Comparison of ENCODE assay signal across 13 cellular contexts in the genomic region with DNA sequence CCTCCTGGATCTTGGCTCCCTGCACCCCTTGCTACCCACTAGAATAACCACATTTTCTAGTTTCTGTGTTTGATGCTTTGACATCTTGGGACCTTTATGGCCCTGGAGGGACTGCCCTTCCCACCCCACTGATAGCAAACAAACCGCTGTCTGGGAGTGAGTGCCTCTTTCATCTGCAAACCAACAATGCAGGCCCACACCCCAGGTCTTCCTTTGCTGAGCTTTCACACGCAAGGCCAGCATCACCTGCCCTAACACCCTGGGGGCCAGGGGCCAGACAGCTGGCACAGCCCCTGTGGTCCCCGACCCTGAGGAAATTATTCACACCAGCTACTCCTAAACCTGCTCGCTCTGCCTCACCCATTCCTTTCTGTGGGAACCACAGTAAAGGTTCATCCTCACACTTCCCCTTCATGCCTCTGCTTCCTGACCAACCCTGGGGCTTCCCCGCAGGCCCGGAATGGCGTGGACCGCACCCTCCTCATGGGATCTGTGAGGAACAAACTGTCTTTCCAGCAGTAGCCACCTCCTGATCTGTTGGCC. TPM values are rescaled to one million over a fixed set of nuclear protein-coding genes. Genes with fewer than 3 reads are reported as not detected.
DNase-seq lines count a peak whose midpoint lies in the region; ATAC-seq and TF ChIP-seq lines count a peak whose summit lies in the region.
"Had no signal": no experiment of that assay in that cellular context is flagged by ENCODE, and none has a peak within 500 bp of the region (broad histone marks: within the 10 kb centered on the region; RNA-seq: fewer than 3 reads in every experiment).

No MANE protein-coding gene starts in this region.

- peak; percentile 46 for ATAC-seq in GM21619 (IDR thresholded peaks at IDR 0.05; ENCODE audit: unreplicated experiment)

- no peak overlapping the region for H3K27ac ChIP-seq in neural progenitor cell

- H3K9me3 Mint-ChIP-seq in Caco-2 (ENCODE audit: unreplicated experiment), result no peaks in the 10 kb centered on the region
- H3K9me3 Mint-ChIP-seq in neural progenitor cell, result no peaks in the 10 kb centered on the region
- H3K9me3 Mint-ChIP-seq: activated T-helper 2 cell treated with anti-CD3 and anti-CD28 coated beads, Interferon-gamma antibody, Interleukin-2, Interleukin-4, amounts not matched to agents 10 μg/mL and 5 μg/mL and 100 μg/mL, durations not matched to agents 14 hours and 24 hours and 36 hours; T-cell had no signal

- peak overlapping the region; percentile 70 for H3K27ac Mint-ChIP-seq in Caco-2 (ENCODE audit: unreplicated experiment)
- no peak overlapping the region for H3K27ac Mint-ChIP-seq in neural progenitor cell
- H3K27ac Mint-ChIP-seq: activated T-helper 2 cell treated with anti-CD3 and anti-CD28 coated beads, Interferon-gamma antibody, Interleukin-2, Interleukin-4, amounts not matched to agents 10 μg/mL and 5 μg/mL and 100 μg/mL, durations not matched to agents 14 hours and 24 hours and 36 hours; T-cell had no signal

- no peaks in the 10 kb centered on the region for H4K20me1 ChIP-seq in neural progenitor cell (ENCODE audit: low read depth)

- H3K27me3 ChIP-seq in Caco-2 (replicated peaks; ENCODE audit: control insufficient read depth, insufficient read depth, low read length), result no peaks in the 10 kb centered on the region
- H3K27me3 ChIP-seq in neural progenitor cell, result no peaks in the 10 kb centered on the region

- H3K9ac ChIP-seq in neural progenitor cell, result no peak overlapping the region

- DNase-seq in Caco-2, result peak; percentile 68 to 69
- DNase-seq in dermis blood vessel endothelial cell, result peak; percentile 49
- DNase-seq in neural progenitor cell (ENCODE audit: low spot score), result no peak
- no peak for DNase-seq in COR-L47 (lab: John Stamatoyannopoulos, UW)
- DNase-seq in kidney tubule cell (ENCODE audit: low spot score), result no peak
- no peak for DNase-seq in OCI-M1 (lab: John Stamatoyannopoulos, UW)
- DNase-seq in mesenteric fat pad (ENCODE audit: low spot score), result no peak
- DNase-seq: activated CD4-positive, alpha-beta T cell treated with anti-CD3 and anti-CD28 coated beads for 48 hours; DND-41 had no signal

- H3K27me3 Mint-ChIP-seq in Caco-2 (ENCODE audit: insufficient read depth, unreplicated experiment) (no peaks in the 10 kb centered on the region), neural progenitor cell (ENCODE audit: insufficient read depth, low read depth) (peaks cover 13% of the 10 kb centered on the region)

- no peak overlapping the region for H3K4me2 ChIP-seq in neural progenitor cell

- POLR2A ChIA-PET in Caco-2 (lab: Charles Lee), result no interaction called here

- CTCF ChIA-PET in Caco-2 (lab: Charles Lee), result interaction anchor here (0.6 kb wide), 1 partner anchor 49 kb away, joined by 3 read pairs; no protein-coding TSS in a partner anchor

- H3K4me3 Mint-ChIP-seq in Caco-2 (ENCODE audit: unreplicated experiment), result peak overlapping the region; percentile 23
- peak overlapping the region; percentile 24 for H3K4me3 Mint-ChIP-seq in neural progenitor cell
- H3K4me3 Mint-ChIP-seq: T-cell had no signal

- H2AFZ ChIP-seq in neural progenitor cell (replicated peaks), result no peak overlapping the region

- no TSS peak for BruUV-seq in Caco-2 (replicated peaks; lab: Mats Ljungman, UMichigan)

- H3K9me3 ChIP-seq in Caco-2 (no peaks in the 10 kb centered on the region), neural progenitor cell (ENCODE audit: low read depth) (no peaks in the 10 kb centered on the region)

- H3K79me2 ChIP-seq in neural progenitor cell (ENCODE audit: low read depth), result no peaks in the 10 kb centered on the region

- TF ChIP-seq CTCF in Caco-2 (IDR thresholded peaks at IDR 0.05; ENCODE audit: insufficient read depth in 1 of 2, low read depth in 1 of 2, low read length in 1 of 2, severe bottlenecking in 1 of 2, unreplicated experiment in 1 of 2) (no peak), neural progenitor cell (IDR thresholded peaks at IDR 0.05) (no peak)

- H3K4me3 ChIP-seq in Caco-2 (ENCODE audit: low read depth, low read length) (no peak overlapping the region), neural progenitor cell (no peak overlapping the region)

- H3K4me1 ChIP-seq in Caco-2 (peaks cover 11% of the 10 kb centered on the region), neural progenitor cell (no peaks in the 10 kb centered on the region)

- no peaks in the 10 kb centered on the region for H3K36me3 ChIP-seq in Caco-2 (ENCODE audit: control insufficient read depth, insufficient read depth, low read length)
- H3K36me3 ChIP-seq in neural progenitor cell, result no peaks in the 10 kb centered on the region

- peaks cover 15% of the 10 kb centered on the region for H3K4me1 Mint-ChIP-seq in Caco-2 (ENCODE audit: low read depth, unreplicated experiment)
- peaks cover 9% of the 10 kb centered on the region for H3K4me1 Mint-ChIP-seq in neural progenitor cell

- no peaks in the 10 kb centered on the region for H3F3A ChIP-seq in neural progenitor cell (ENCODE audit: low read depth)

- H3K36me3 Mint-ChIP-seq in Caco-2 (ENCODE audit: insufficient read depth, unreplicated experiment) (no peaks in the 10 kb centered on the region), neural progenitor cell (no peaks in the 10 kb centered on the region)
- H3K36me3 Mint-ChIP-seq: T-cell had no signal

- intact Hi-C loops in Caco-2 (cut with micrococcal nuclease; ENCODE audit: unreplicated experiment), result loop anchor here (1.0 kb wide), 1 partner anchor 90 kb away; no protein-coding TSS in a partner anchor

RNA-seq across cellular contexts. Expression of a gene that starts 15.4 kb away (rescaled TPM):
- total RNA-seq in Caco-2 (2022), result not detected in 2 replicates
- total RNA-seq in dermis blood vessel endothelial cell, result 0.17 TPM in 1 of 2 replicates, not detected in the other
- total RNA-seq in neural progenitor cell (ENCODE audit: low replicate concordance), result not detected in 2 replicates
- not detected for total RNA-seq in mesenteric fat pad
- total RNA-seq: activated T-helper 2 cell treated with anti-CD3 and anti-CD28 coated beads, Interferon-gamma antibody, Interleukin-2, Interleukin-4, amounts not matched to agents 10 μg/mL and 5 μg/mL and 100 μg/mL, durations not matched to agents 14 hours and 24 hours and 36 hours; lower leg skin; T-cell had no signal

RNA-seq across cellular contexts. Expression of a gene that starts 58.6 kb away (rescaled TPM):
- 0.70 and 1.1 TPM in 2 replicates for total RNA-seq in Caco-2 (2022)
- 0.34 TPM in 1 of 2 replicates, not detected in the other for total RNA-seq in dermis blood vessel endothelial cell
- total RNA-seq in neural progenitor cell (ENCODE audit: low replicate concordance), result not detected in 2 replicates
- 12.9 TPM for total RNA-seq in mesenteric fat pad
- total RNA-seq: activated T-helper 2 cell treated with anti-CD3 and anti-CD28 coated beads, Interferon-gamma antibody, Interleukin-2, Interleukin-4, amounts not matched to agents 10 μg/mL and 5 μg/mL and 100 μg/mL, durations not matched to agents 14 hours and 24 hours and 36 hours had no signal

Comparison
In these comparisons a context has a peak if more than half of its experiments do, and no peak if none do; other contexts are left out.
1. DNase-seq: peak in Caco-2 (2 of 2) and dermis blood vessel endothelial cell (single experiment); none in neural progenitor cell (single experiment), COR-L47 (single experiment), kidney tubule cell (single experiment), OCI-M1 (single experiment) and mesenteric fat pad (single experiment).